Comparison of ENCODE assay signal across 24 cellular contexts in genomic region chr17:57668332-57668731, GRCh38.
DNase-seq lines count a peak whose midpoint lies in the region; ATAC-seq and TF ChIP-seq lines count a peak whose summit lies in the region.
"Had no signal": no experiment of that assay in that cellular context is flagged by ENCODE, and none has a peak within 500 bp of the region (broad histone marks: within the 10 kb centered on the region; RNA-seq: fewer than 3 reads in every experiment).

No MANE protein-coding gene starts in this region.

- H3K79me2 ChIP-seq in neural progenitor cell (ENCODE audit: low read depth) = no peaks in the 10 kb centered on the region
- H3K79me2 ChIP-seq: hepatocyte had no signal

- POLR2A ChIA-PET in CD8-positive, alpha-beta memory T cell (lab: Charles Lee) = no interaction called here

- H3K9ac ChIP-seq in neural progenitor cell = no peak overlapping the region

- H3K4me1 ChIP-seq in CD8-positive, alpha-beta memory T cell (ENCODE audit: insufficient read depth, low read length) = peaks cover 28% of the 10 kb centered on the region
- H3K4me1 ChIP-seq in neural progenitor cell = peaks cover 29% of the 10 kb centered on the region
- H3K4me1 ChIP-seq: prostate gland had no signal

- no peaks in the 10 kb centered on the region for H3K9me3 Mint-ChIP-seq in activated T-cell treated with anti-CD3 and anti-CD28 coated beads, Interleukin-2, amount 50 U/mL, for 72 hours
- no peaks in the 10 kb centered on the region for H3K9me3 Mint-ChIP-seq in activated T-cell treated with anti-CD3 and anti-CD28 coated beads, Interleukin-2, amount 50 U/mL, for 4 hours
- no peaks in the 10 kb centered on the region for H3K9me3 Mint-ChIP-seq in CD8-positive, alpha-beta memory T cell
- no peaks in the 10 kb centered on the region for H3K9me3 Mint-ChIP-seq in central memory CD8-positive, alpha-beta T cell
- H3K9me3 Mint-ChIP-seq in neural progenitor cell = no peaks in the 10 kb centered on the region
- H3K9me3 Mint-ChIP-seq: neural crest cell had no signal

- H3K4me1 Mint-ChIP-seq in activated T-cell treated with anti-CD3 and anti-CD28 coated beads, Interleukin-2, amount 50 U/mL, for 72 hours (ENCODE audit: low read depth) = peaks cover 33% of the 10 kb centered on the region
- H3K4me1 Mint-ChIP-seq in activated T-cell treated with anti-CD3 and anti-CD28 coated beads, Interleukin-2, amount 50 U/mL, for 4 hours (ENCODE audit: low read depth) = peaks cover 33% of the 10 kb centered on the region
- peaks cover 49 to 69% (median 51%) of the 10 kb centered on the region in 3 donors for H3K4me1 Mint-ChIP-seq in CD8-positive, alpha-beta memory T cell
- H3K4me1 Mint-ChIP-seq in central memory CD8-positive, alpha-beta T cell = peaks cover 51% of the 10 kb centered on the region
- peaks cover 54% of the 10 kb centered on the region for H3K4me1 Mint-ChIP-seq in neural progenitor cell

- H3K4me2 ChIP-seq in neural progenitor cell = no peak overlapping the region
- H3K4me2 ChIP-seq: hepatocyte had no signal

- no peaks in the 10 kb centered on the region for H3K36me3 Mint-ChIP-seq in activated T-cell treated with anti-CD3 and anti-CD28 coated beads, Interleukin-2, amount 50 U/mL, for 72 hours (ENCODE audit: insufficient read depth in 2 of 2)
- H3K36me3 Mint-ChIP-seq in activated T-cell treated with anti-CD3 and anti-CD28 coated beads, Interleukin-2, amount 50 U/mL, for 4 hours (ENCODE audit: insufficient read depth) = peaks cover 2% of the 10 kb centered on the region
- peaks cover 0 to 6% (median 3%) of the 10 kb centered on the region in 3 donors for H3K36me3 Mint-ChIP-seq in CD8-positive, alpha-beta memory T cell
- peaks cover 7% of the 10 kb centered on the region for H3K36me3 Mint-ChIP-seq in central memory CD8-positive, alpha-beta T cell (ENCODE audit: insufficient read depth)
- peaks cover 26% of the 10 kb centered on the region for H3K36me3 Mint-ChIP-seq in neural progenitor cell

- no peak overlapping the region for H3K27ac ChIP-seq in CD8-positive, alpha-beta memory T cell (ENCODE audit: low read depth, low read length)
- no peak overlapping the region for H3K27ac ChIP-seq in neural progenitor cell
- H3K27ac ChIP-seq: foreskin keratinocyte, hepatocyte, prostate gland had no signal

- H3K4me3 Mint-ChIP-seq in activated T-cell treated with anti-CD3 and anti-CD28 coated beads, Interleukin-2, amount 50 U/mL, for 72 hours = no peak overlapping the region
- no peak overlapping the region for H3K4me3 Mint-ChIP-seq in activated T-cell treated with anti-CD3 and anti-CD28 coated beads, Interleukin-2, amount 50 U/mL, for 4 hours
- no peak overlapping the region for H3K4me3 Mint-ChIP-seq in CD8-positive, alpha-beta memory T cell
- no peak overlapping the region for H3K4me3 Mint-ChIP-seq in central memory CD8-positive, alpha-beta T cell
- no peak overlapping the region for H3K4me3 Mint-ChIP-seq in neural progenitor cell
- H3K4me3 Mint-ChIP-seq: B cell, neural crest cell had no signal

- H3K27ac Mint-ChIP-seq in activated T-cell treated with anti-CD3 and anti-CD28 coated beads, Interleukin-2, amount 50 U/mL, for 72 hours = peak overlapping the region; percentile 43
- H3K27ac Mint-ChIP-seq in CD8-positive, alpha-beta memory T cell = peak overlapping the region in 7 of 8 donors; percentile 77 to 97 (median 89)
- peak overlapping the region; percentile 65 for H3K27ac Mint-ChIP-seq in central memory CD8-positive, alpha-beta T cell (ENCODE audit: low read depth)
- H3K27ac Mint-ChIP-seq in neural progenitor cell = peak overlapping the region; percentile 36

- H3K36me3 ChIP-seq in CD8-positive, alpha-beta memory T cell (ENCODE audit: insufficient read depth, low read length) = no peaks in the 10 kb centered on the region
- no peaks in the 10 kb centered on the region for H3K36me3 ChIP-seq in neural progenitor cell
- H3K36me3 ChIP-seq: HAP-1, prostate gland had no signal

- DNase-seq in activated T-cell treated with anti-CD3 and anti-CD28 coated beads, Interleukin-2, amount 50 U/mL, for 72 hours = no peak
- no peak for DNase-seq in activated T-cell treated with anti-CD3 and anti-CD28 coated beads, Interleukin-2, amount 50 U/mL, for 4 hours
- DNase-seq in CD8-positive, alpha-beta memory T cell = no peak
- no peak for DNase-seq in central memory CD8-positive, alpha-beta T cell (ENCODE audit: low spot score in 2 of 2)
- no peak for DNase-seq in neural progenitor cell (ENCODE audit: low spot score)
- no peak for DNase-seq in NCI-H146 treated with DMSO at 0.1 percent for 48 hours (lab: John Stamatoyannopoulos, UW; ENCODE audit: unreplicated experiment)
- DNase-seq: activated CD4-positive, alpha-beta T cell treated with anti-CD3 and anti-CD28 coated beads, Interleukin-2, amount 50 U/mL, for 4 hours; EL; foreskin keratinocyte; Karpas-422; mesendoderm; NCI-H187 treated with DMSO at 0.1 percent for 48 hours; NCI-H748 treated with DMSO at 0.1 percent for 48 hours; SHP77; stimulated activated CD4-positive, alpha-beta T cell treated with anti-CD3 and anti-CD28 coated beads, Interleukin-2, amount 100 ng/mL, for 48 hours; T-helper 1 cell had no signal

- peaks cover 31% of the 10 kb centered on the region for H4K20me1 ChIP-seq in neural progenitor cell (ENCODE audit: low read depth)

- no peak for TF ChIP-seq CTCF in neural progenitor cell (IDR thresholded peaks at IDR 0.05)

- H2AFZ ChIP-seq in neural progenitor cell (replicated peaks) = no peak overlapping the region
- H2AFZ ChIP-seq: hepatocyte had no signal

- H3K9me3 ChIP-seq in CD8-positive, alpha-beta memory T cell (ENCODE audit: low read length) = no peaks in the 10 kb centered on the region
- no peaks in the 10 kb centered on the region for H3K9me3 ChIP-seq in neural progenitor cell (ENCODE audit: low read depth)
- H3K9me3 ChIP-seq: HAP-1, prostate gland had no signal

- H3K27me3 ChIP-seq in CD8-positive, alpha-beta memory T cell (ENCODE audit: insufficient read depth, low read length, poor library complexity, severe bottlenecking) = no peaks in the 10 kb centered on the region
- H3K27me3 ChIP-seq in neural progenitor cell = no peaks in the 10 kb centered on the region
- H3K27me3 ChIP-seq: dorsolateral prefrontal cortex, foreskin keratinocyte, hepatocyte had no signal

- no peak for ATAC-seq in activated T-cell treated with anti-CD3 and anti-CD28 coated beads, Interleukin-2, amount 50 U/mL, for 72 hours (replicated peaks in 1 of 2)
- ATAC-seq in activated T-cell treated with anti-CD3 and anti-CD28 coated beads, Interleukin-2, amount 50 U/mL, for 4 hours = no peak
- ATAC-seq in central memory CD8-positive, alpha-beta T cell (replicated peaks; ENCODE audit: extremely low read depth, poor library complexity, severe bottlenecking) = no peak
- ATAC-seq in HG03469 (IDR thresholded peaks at IDR 0.05; ENCODE audit: unreplicated experiment) = no peak
- no peak for ATAC-seq in GM21381 (IDR thresholded peaks at IDR 0.05; ENCODE audit: unreplicated experiment)
- ATAC-seq: foreskin keratinocyte had no signal

- no peaks in the 10 kb centered on the region for H3K27me3 Mint-ChIP-seq in activated T-cell treated with anti-CD3 and anti-CD28 coated beads, Interleukin-2, amount 50 U/mL, for 72 hours (ENCODE audit: low read depth)
- no peaks in the 10 kb centered on the region for H3K27me3 Mint-ChIP-seq in activated T-cell treated with anti-CD3 and anti-CD28 coated beads, Interleukin-2, amount 50 U/mL, for 4 hours (ENCODE audit: low read depth)
- H3K27me3 Mint-ChIP-seq in CD8-positive, alpha-beta memory T cell = peaks cover 0 to 3% of the 10 kb centered on the region in 2 donors
- no peaks in the 10 kb centered on the region for H3K27me3 Mint-ChIP-seq in central memory CD8-positive, alpha-beta T cell
- H3K27me3 Mint-ChIP-seq in neural progenitor cell (ENCODE audit: insufficient read depth, low read depth) = peaks cover 6% of the 10 kb centered on the region
- H3K27me3 Mint-ChIP-seq: B cell had no signal

- CTCF ChIA-PET in CD8-positive, alpha-beta memory T cell (lab: Charles Lee) = no interaction called here

- no peak overlapping the region for H3K4me3 ChIP-seq in CD8-positive, alpha-beta memory T cell (ENCODE audit: low read length)
- no peak overlapping the region for H3K4me3 ChIP-seq in neural progenitor cell
- H3K4me3 ChIP-seq: dorsolateral prefrontal cortex, HAP-1, hepatocyte, prostate gland had no signal

- peaks cover 28% of the 10 kb centered on the region for H3F3A ChIP-seq in neural progenitor cell (ENCODE audit: low read depth)

Comparison
In these comparisons a context has a peak if more than half of its experiments do, and no peak if none do; other contexts are left out.
1. H3K27ac Mint-ChIP-seq: peak in every context shown above with its lines; median percentile 89 in CD8-positive, alpha-beta memory T cell; 65 in central memory CD8-positive, alpha-beta T cell; 43 in activated T-cell treated with anti-CD3 and anti-CD28 coated beads, Interleukin-2, amount 50 U/mL, for 72 hours; 36 in neural progenitor cell.